Comparison of ENCODE assay signal across 10 cellular contexts in the genomic region with DNA sequence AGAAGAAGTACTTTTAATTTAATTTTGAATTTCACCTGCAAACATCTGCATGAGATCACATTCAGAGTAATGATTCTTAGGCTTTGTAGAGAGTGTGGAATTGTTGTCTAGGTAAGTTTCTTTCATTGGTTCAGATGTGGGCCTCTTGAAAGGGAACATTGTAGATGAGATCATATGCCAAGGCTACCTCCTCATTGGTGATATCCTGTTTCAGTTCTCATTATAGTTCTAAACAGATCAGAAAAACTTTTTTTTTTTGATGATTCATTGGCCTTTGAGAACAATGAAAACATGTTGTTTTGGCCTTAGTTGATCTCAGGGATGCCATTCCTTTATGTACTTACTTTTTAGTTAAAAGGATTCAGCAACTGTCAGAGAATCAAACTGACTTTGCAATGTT. TPM values are rescaled to one million over a fixed set of nuclear protein-coding genes. Genes with fewer than 3 reads are reported as not detected.
DNase-seq lines count a peak whose midpoint lies in the region; ATAC-seq and TF ChIP-seq lines count a peak whose summit lies in the region.
"Had no signal": no experiment of that assay in that cellular context is flagged by ENCODE, and none has a peak within 500 bp of the region (broad histone marks: within the 10 kb centered on the region; RNA-seq: fewer than 3 reads in every experiment).

No MANE protein-coding gene starts in this region.

- no peak overlapping the region for H3K9ac ChIP-seq in KMS-11

- no peaks in the 10 kb centered on the region for H3K36me3 ChIP-seq in KMS-11 (ENCODE audit: insufficient read depth)
- H3K36me3 ChIP-seq: upper lobe of left lung had no signal

- H3K4me1 ChIP-seq in KMS-11 (ENCODE audit: low read depth, poor library complexity, severe bottlenecking) = peaks cover 31% of the 10 kb centered on the region
- H3K4me1 ChIP-seq: upper lobe of left lung had no signal

- H3K4me1 Mint-ChIP-seq in glutamatergic neuron (ENCODE audit: low read depth, unreplicated experiment) = no peaks in the 10 kb centered on the region

- peak; percentile 81 for DNase-seq in NCI-H2171 treated with DMSO at 0.1 percent for 48 hours (lab: John Stamatoyannopoulos, UW)
- no peak for DNase-seq in NCI-H2171 (lab: John Stamatoyannopoulos, UW)
- DNase-seq in astrocyte of the hippocampus (ENCODE audit: low read depth, low spot score) = peak; percentile 48
- DNase-seq in pulmonary artery endothelial cell (ENCODE audit: low read depth, low spot score) = peak; percentile 76
- no peak for DNase-seq in glutamatergic neuron
- DNase-seq: NCI-H2029, upper lobe of left lung had no signal

- H3K36me3 Mint-ChIP-seq in glutamatergic neuron (ENCODE audit: unreplicated experiment) = no peaks in the 10 kb centered on the region

- no peaks in the 10 kb centered on the region for H4K20me1 ChIP-seq in KMS-11 (ENCODE audit: insufficient read depth)

- no peak overlapping the region for H3K4me3 ChIP-seq in KMS-11 (IDR thresholded peaks at IDR 0.05; ENCODE audit: insufficient read depth, low read depth, low read length)
- H3K4me3 ChIP-seq: upper lobe of left lung had no signal

- H3K4me3 Mint-ChIP-seq in glutamatergic neuron (ENCODE audit: unreplicated experiment) = no peak overlapping the region

- no peak for ATAC-seq in HG03521 (IDR thresholded peaks at IDR 0.05; ENCODE audit: unreplicated experiment)
- ATAC-seq in HG02642 (IDR thresholded peaks at IDR 0.05; ENCODE audit: poor library complexity, unreplicated experiment) = no peak

- peak overlapping the region; percentile 46 for H3K27ac ChIP-seq in KMS-11
- H3K27ac ChIP-seq: upper lobe of left lung had no signal

- H3K9me3 Mint-ChIP-seq in glutamatergic neuron (ENCODE audit: unreplicated experiment) = no peaks in the 10 kb centered on the region

- peaks cover 3% of the 10 kb centered on the region for H3K27me3 Mint-ChIP-seq in glutamatergic neuron (ENCODE audit: unreplicated experiment)

- H3K27me3 ChIP-seq in KMS-11 (ENCODE audit: insufficient read depth, low read depth) = no peaks in the 10 kb centered on the region
- H3K27me3 ChIP-seq: upper lobe of left lung had no signal

- H3K4me2 ChIP-seq in KMS-11 = peak overlapping the region; percentile 60

- no peak for TF ChIP-seq CTCF in KMS-11 (conservative IDR thresholded peaks at IDR 0.05; ENCODE audit: low read depth, low read length)
- TF ChIP-seq CTCF in glutamatergic neuron (IDR thresholded peaks at IDR 0.05; ENCODE audit: partially characterized antibody, unreplicated experiment) = no peak

- H2AFZ ChIP-seq in KMS-11 (ENCODE audit: low read depth) = peak overlapping the region; percentile 25; the same call in 1 of the 2 replicates

- H3K27ac Mint-ChIP-seq in glutamatergic neuron (ENCODE audit: unreplicated experiment) = no peak overlapping the region

- H3K79me2 ChIP-seq in KMS-11 (ENCODE audit: insufficient read depth, low read depth) = no peaks in the 10 kb centered on the region

RNA-seq across cellular contexts. Expression of a gene that starts 44.5 kb away (rescaled TPM):
- 1.1 and 2.0 TPM in 2 replicates for total RNA-seq in pulmonary artery endothelial cell
- 0.91 TPM for total RNA-seq in glutamatergic neuron (ENCODE audit: unreplicated experiment)

Comparison
In these comparisons a context has a peak if more than half of its experiments do, and no peak if none do; other contexts are left out.
1. DNase-seq: peak in NCI-H2171 treated with DMSO at 0.1 percent for 48 hours (single experiment), astrocyte of the hippocampus (single experiment) and pulmonary artery endothelial cell (single experiment); none in NCI-H2171 (single experiment) and glutamatergic neuron (single experiment).